ENCODE assay signal across 14 cellular contexts in the genomic region with DNA sequence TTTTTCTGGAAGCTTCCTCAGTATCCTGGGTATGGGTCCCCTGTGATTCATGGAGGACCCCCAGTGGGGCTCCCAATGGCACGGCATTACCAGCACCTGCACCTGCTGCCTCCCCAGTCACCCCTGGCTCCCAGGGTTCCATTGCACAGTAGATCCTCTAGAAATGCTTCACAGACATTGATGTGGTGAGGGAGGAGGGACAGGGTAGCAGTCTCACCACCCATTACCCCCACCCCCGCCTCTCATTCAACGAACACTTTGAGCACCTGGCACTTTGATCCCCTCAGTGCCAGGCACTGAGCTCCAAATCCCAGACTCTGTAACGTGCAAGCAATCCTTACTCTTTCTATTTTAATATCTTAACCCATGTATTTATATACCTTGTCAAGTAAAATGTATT.
"Had no signal": no experiment of that assay in that cellular context is flagged by ENCODE, and none has a peak within 500 bp of the region (broad histone marks: within the 10 kb centered on the region; RNA-seq: fewer than 3 reads in every experiment).

No MANE protein-coding gene starts in this region.

- H3K36me3 ChIP-seq: brain microvascular endothelial cell, esophagus muscularis mucosa, ovary, upper lobe of right lung had no signal

- H3K27me3 ChIP-seq: brain microvascular endothelial cell, esophagus muscularis mucosa, ovary, upper lobe of right lung had no signal

- H3K9me3 ChIP-seq: esophagus muscularis mucosa, ovary, upper lobe of right lung had no signal

- H3K36me3 Mint-ChIP-seq: activated naive CD4-positive, alpha-beta T cell treated with anti-CD3 and anti-CD28 coated beads, Interleukin-2, amount 50 U/mL, for 24 hours had no signal

- H3K9me3 Mint-ChIP-seq: activated naive CD4-positive, alpha-beta T cell treated with anti-CD3 and anti-CD28 coated beads, Interleukin-2, amount 50 U/mL, for 24 hours; activated T-helper 1 cell treated with anti-CD3 and anti-CD28 coated beads, Interleukin-12 subunit alpha, Interleukin-12 subunit beta, Interleukin-2, Interleukin-4 antibody, amounts not matched to agents 30 ng/mL and 10 ng/mL and 1 ng/mL, durations not matched to agents 14 hours and 24 hours and 36 hours; central memory CD8-positive, alpha-beta T cell; stimulated activated naive CD8-positive, alpha-beta T cell treated with anti-CD3 and anti-CD28 coated beads, Interleukin-15, amount 100 ng/mL, for 72 hours had no signal

- DNase-seq: activated CD8-positive, alpha-beta memory T cell treated with anti-CD3 and anti-CD28 coated beads for 24 hours; anterior cingulate cortex; brain microvascular endothelial cell; effector CD4-positive, alpha-beta T cell; midbrain; ovary; stimulated activated naive CD8-positive, alpha-beta T cell treated with anti-CD3 and anti-CD28 coated beads, Interleukin-15, amount 100 ng/mL, for 72 hours; T-helper 9 cell; upper lobe of right lung had no signal

- H3K27ac Mint-ChIP-seq: activated T-helper 1 cell treated with anti-CD3 and anti-CD28 coated beads, Interleukin-12 subunit alpha, Interleukin-12 subunit beta, Interleukin-2, Interleukin-4 antibody, amounts not matched to agents 30 ng/mL and 10 ng/mL and 1 ng/mL, durations not matched to agents 14 hours and 24 hours and 36 hours; stimulated activated naive CD8-positive, alpha-beta T cell treated with anti-CD3 and anti-CD28 coated beads, Interleukin-15, amount 100 ng/mL, for 72 hours had no signal

- H3K27me3 Mint-ChIP-seq: activated naive CD4-positive, alpha-beta T cell treated with anti-CD3 and anti-CD28 coated beads, Interleukin-2, amount 50 U/mL, for 24 hours; central memory CD8-positive, alpha-beta T cell had no signal

- H3K4me1 Mint-ChIP-seq: central memory CD8-positive, alpha-beta T cell had no signal

- H3K4me3 ChIP-seq: coronary artery, esophagus muscularis mucosa, ovary, upper lobe of right lung had no signal

- H3K4me1 ChIP-seq: upper lobe of right lung had no signal

- H3K4me3 Mint-ChIP-seq: activated T-helper 1 cell treated with anti-CD3 and anti-CD28 coated beads, Interleukin-12 subunit alpha, Interleukin-12 subunit beta, Interleukin-2, Interleukin-4 antibody, amounts not matched to agents 30 ng/mL and 10 ng/mL and 1 ng/mL, durations not matched to agents 14 hours and 24 hours and 36 hours; central memory CD8-positive, alpha-beta T cell had no signal

- H3K27ac ChIP-seq: brain microvascular endothelial cell, coronary artery, esophagus muscularis mucosa, ovary had no signal
